24 cellular contexts compared by ENCODE assay signal in the genomic region with DNA sequence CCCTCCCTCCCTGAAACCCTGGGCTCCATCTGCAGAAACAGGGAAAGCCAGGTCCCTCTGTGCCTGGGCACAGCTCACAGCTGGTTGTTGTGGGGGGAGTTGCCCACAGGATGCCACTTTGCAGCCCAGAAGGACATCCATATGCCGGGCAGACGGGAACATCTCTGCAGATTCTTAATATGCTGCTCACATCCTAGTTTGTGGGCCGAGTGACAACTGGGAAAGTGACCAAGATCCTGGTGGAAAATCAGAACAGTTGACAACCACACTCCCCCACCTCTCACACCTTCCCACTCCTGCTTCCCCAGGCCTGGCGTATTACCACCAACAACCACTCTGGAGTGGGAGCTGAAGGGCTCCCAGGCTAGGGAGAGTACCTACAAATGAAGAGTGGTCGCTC. TPM values are rescaled to one million over a fixed set of nuclear protein-coding genes. Genes with fewer than 3 reads are reported as not detected.
DNase-seq lines count a peak whose midpoint lies in the region; ATAC-seq and TF ChIP-seq lines count a peak whose summit lies in the region.
"Had no signal": no experiment of that assay in that cellular context is flagged by ENCODE, and none has a peak within 500 bp of the region (broad histone marks: within the 10 kb centered on the region; RNA-seq: fewer than 3 reads in every experiment).

No MANE protein-coding gene starts in this region.

- H3K9ac ChIP-seq in mammary epithelial cell (ENCODE audit: insufficient read depth, low read length), result no peak overlapping the region
- H3K9ac ChIP-seq: BLaER1 treated with 17β-estradiol and CSF1 and Interleukin-3, amounts not matched to agents 10 nM and 100 nM; KMS-11 had no signal

- H3K27me3 Mint-ChIP-seq in stimulated activated naive B cell treated with anti-CD40 and anti-IgM and Interleukin-4, amounts not matched to agents 10 μg/mL and 1 μg/mL and 100 μg/mL, for 72 hours, result peaks cover 8 to 14% of the 10 kb centered on the region in 2 donors
- H3K27me3 Mint-ChIP-seq: CD4-positive, alpha-beta memory T cell had no signal

- peaks cover 0 to 6% of the 10 kb centered on the region in 2 donors for H3K4me1 Mint-ChIP-seq in stimulated activated naive B cell treated with anti-CD40 and anti-IgM and Interleukin-4, amounts not matched to agents 10 μg/mL and 1 μg/mL and 100 μg/mL, for 72 hours
- H3K4me1 Mint-ChIP-seq: CD4-positive, alpha-beta memory T cell had no signal

- CTCF ChIA-PET in HEK293 (lab: Yijun Ruan, JAX) (interaction anchor here (0.6 to 3.8 kb wide), 3 partner anchors 13 to 58 kb away, joined by 3 to 19 read pairs (median 13); no protein-coding TSS in a partner anchor), mammary epithelial cell (lab: Charles Lee; ENCODE audit: low non-redundant PET) (no interaction called here)

- no peak overlapping the region for H3K4me3 Mint-ChIP-seq in stimulated activated naive B cell treated with anti-CD40 and anti-IgM and Interleukin-4, amounts not matched to agents 10 μg/mL and 1 μg/mL and 100 μg/mL, for 72 hours
- H3K4me3 Mint-ChIP-seq: CD4-positive, alpha-beta memory T cell had no signal

- H3K79me2 ChIP-seq in mammary epithelial cell (ENCODE audit: insufficient read depth, low read length), result no peaks in the 10 kb centered on the region

- ATAC-seq in stimulated activated naive B cell treated with anti-CD40 and anti-IgM and Interleukin-4, amounts not matched to agents 10 μg/mL and 1 μg/mL and 100 μg/mL, for 72 hours (replicated peaks), result no peak
- no peak for ATAC-seq in HG03354 (IDR thresholded peaks at IDR 0.05; ENCODE audit: poor library complexity, severe bottlenecking, unreplicated experiment)
- ATAC-seq in GM18909 (IDR thresholded peaks at IDR 0.05; ENCODE audit: poor library complexity, unreplicated experiment), result no peak
- ATAC-seq: Right ventricle myocardium inferior had no signal

- H4K20me1 ChIP-seq in mammary epithelial cell (ENCODE audit: insufficient read depth, low read length), result no peaks in the 10 kb centered on the region

- H3K4me2 ChIP-seq in mammary epithelial cell (ENCODE audit: insufficient read depth, low read depth, low read length), result peak overlapping the region; percentile 55
- H3K4me2 ChIP-seq: BLaER1 treated with 17β-estradiol and CSF1 and Interleukin-3, amounts not matched to agents 10 nM and 100 nM; KMS-11 had no signal

- TF ChIP-seq CTCF in HEK293 (tag by site-specific recombination; IDR thresholded peaks at IDR 0.05) (no peak), mammary epithelial cell (conservative IDR thresholded peaks at IDR 0.05 in 1 of 2, IDR thresholded peaks at IDR 0.05 in 1 of 2; ENCODE audit: extremely low read depth in 1 of 2, insufficient read depth in 1 of 2, low read depth in 1 of 2, low read length in 2 of 2) (no peak), esophagus muscularis mucosa (IDR thresholded peaks at IDR 0.05) (no peak)

- DNase-seq in mammary epithelial cell (no peak), inferior parietal cortex (ENCODE audit: extremely low spot score) (peak; percentile 58), MG63 (no peak), esophagus muscularis mucosa (ENCODE audit: extremely low spot score) (no peak)
- no peak for DNase-seq in stimulated activated naive B cell treated with anti-CD40 and anti-IgM and Interleukin-4, amounts not matched to agents 10 μg/mL and 1 μg/mL and 100 μg/mL, for 72 hours
- DNase-seq: CD4-positive, alpha-beta memory T cell; GF-D8; IMR-90; MV-4-11; NCI-H1105 treated with DMSO at 0.1 percent for 48 hours; NCI-H2081; NCI-H2171 treated with DMSO at 0.1 percent for 48 hours; NCI-H446; NCI-H526; OCI-M1 had no signal

- peak overlapping the region; percentile 23 for H2AFZ ChIP-seq in mammary epithelial cell (ENCODE audit: low read depth, low read length)

- H3K27ac ChIP-seq in HEK293 (ENCODE audit: extremely low read depth, low read depth, low read length) (no peak overlapping the region), mammary epithelial cell (ENCODE audit: insufficient read depth, low read depth, low read length) (no peak overlapping the region), esophagus muscularis mucosa (replicated peaks in 1 of 4) (no peak overlapping the region)
- H3K27ac ChIP-seq: BLaER1 treated with 17β-estradiol and CSF1 and Interleukin-3, amounts not matched to agents 10 nM and 100 nM; KMS-11; SJSA1 had no signal

- H3K9me3 ChIP-seq in HEK293 (ENCODE audit: control insufficient read depth, insufficient read depth, low read depth, low read length) (no peaks in the 10 kb centered on the region), mammary epithelial cell (replicated peaks; ENCODE audit: insufficient read depth, low read length) (no peaks in the 10 kb centered on the region), MG63 (no peaks in the 10 kb centered on the region), esophagus muscularis mucosa (no peaks in the 10 kb centered on the region)
- H3K9me3 ChIP-seq: BLaER1 treated with 17β-estradiol and CSF1 and Interleukin-3, amounts not matched to agents 10 nM and 100 nM; SJSA1 had no signal

- intact Hi-C loops in mammary epithelial cell (cut with micrococcal nuclease), result no loop called here
- intact Hi-C loops in esophagus muscularis mucosa (cut with DNase I), result no loop called here

- WGBS in mammary epithelial cell (ENCODE audit: low coverage, missing lambda C conversion rate), result 22% methylated on average over 4 of the region's 5 CpGs
- 90% methylated on average over 5 of the region's 5 CpGs for WGBS in esophagus muscularis mucosa

- in situ Hi-C loops in mammary epithelial cell (cut with MboI; ENCODE audit: low sequenced_read_pairs in 2 of 2), result no loop called here

- no peaks in the 10 kb centered on the region for H3K36me3 ChIP-seq in HEK293 (ENCODE audit: control insufficient read depth in 2 of 2, insufficient read depth in 1 of 2, low read length in 2 of 2)
- H3K36me3 ChIP-seq in mammary epithelial cell (ENCODE audit: insufficient read depth, low read length), result no peaks in the 10 kb centered on the region
- no peaks in the 10 kb centered on the region for H3K36me3 ChIP-seq in MG63
- H3K36me3 ChIP-seq in esophagus muscularis mucosa, result no peaks in the 10 kb centered on the region
- H3K36me3 ChIP-seq: SJSA1 had no signal

- H3K27ac Mint-ChIP-seq in stimulated activated naive B cell treated with anti-CD40 and anti-IgM and Interleukin-4, amounts not matched to agents 10 μg/mL and 1 μg/mL and 100 μg/mL, for 72 hours, result peak overlapping the region; percentile 37
- H3K27ac Mint-ChIP-seq: CD4-positive, alpha-beta memory T cell had no signal

- H3K4me1 ChIP-seq in HEK293 (ENCODE audit: control insufficient read depth, insufficient read depth, low read length), result no peaks in the 10 kb centered on the region
- peaks cover 24% of the 10 kb centered on the region for H3K4me1 ChIP-seq in mammary epithelial cell (ENCODE audit: insufficient read depth, low read length)
- H3K4me1 ChIP-seq in esophagus muscularis mucosa, result peaks cover 0 to 4% (median 2%) of the 10 kb centered on the region in 4 donors
- H3K4me1 ChIP-seq: SJSA1 had no signal

- no peaks in the 10 kb centered on the region for H3K36me3 Mint-ChIP-seq in stimulated activated naive B cell treated with anti-CD40 and anti-IgM and Interleukin-4, amounts not matched to agents 10 μg/mL and 1 μg/mL and 100 μg/mL, for 72 hours
- H3K36me3 Mint-ChIP-seq: CD4-positive, alpha-beta memory T cell had no signal

- dilution Hi-C loops in mammary epithelial cell (cut with HindIII; ENCODE audit: low sequenced_read_pairs), result no loop called here

- no peak for TF ChIP-seq POLR2A in esophagus muscularis mucosa (IDR thresholded peaks at IDR 0.05; ENCODE audit: low read depth)

- POLR2A ChIA-PET in HEK293 (lab: Yijun Ruan, JAX), result interaction anchor here (0.9 kb wide), 1 partner anchor 180 kb away, joined by 3 read pairs; a partner anchor contains a TSS

- no peaks in the 10 kb centered on the region for H3K27me3 ChIP-seq in mammary epithelial cell (ENCODE audit: insufficient read depth, low read length)
- no peaks in the 10 kb centered on the region for H3K27me3 ChIP-seq in MG63
- H3K27me3 ChIP-seq in esophagus muscularis mucosa, result no peaks in the 10 kb centered on the region
- H3K27me3 ChIP-seq: BLaER1 treated with 17β-estradiol and CSF1 and Interleukin-3, amounts not matched to agents 10 nM and 100 nM; SJSA1 had no signal

- no peaks in the 10 kb centered on the region for H3K9me3 Mint-ChIP-seq in stimulated activated naive B cell treated with anti-CD40 and anti-IgM and Interleukin-4, amounts not matched to agents 10 μg/mL and 1 μg/mL and 100 μg/mL, for 72 hours
- H3K9me3 Mint-ChIP-seq: CD4-positive, alpha-beta memory T cell had no signal

- no TSS peak for BruUV-seq in mammary epithelial cell (replicated peaks; lab: Mats Ljungman, UMichigan)

- H3K4me3 ChIP-seq in HEK293 (ENCODE audit: low read depth, low read length) (no peak overlapping the region), mammary epithelial cell (replicated peaks in 1 of 3; ENCODE audit: insufficient read depth in 1 of 3, low read depth in 2 of 3, low read length in 3 of 3) (no peak overlapping the region), MG63 (no peak overlapping the region), esophagus muscularis mucosa (no peak overlapping the region)
- H3K4me3 ChIP-seq: BLaER1 treated with 17β-estradiol and CSF1 and Interleukin-3, amounts not matched to agents 10 nM and 100 nM; SJSA1 had no signal

- no peak for TF ChIP-seq EP300 in esophagus muscularis mucosa (IDR thresholded peaks at IDR 0.05)

TF ChIP-seq in HEK293, 187 proteins besides CTCF, POLR2A, EP300 and RAD21 (continues in another document):
- no peak for TF ChIP-seq ZNF664 (tag by site-specific recombination; IDR thresholded peaks at IDR 0.05)
- TF ChIP-seq, protein P1, sequence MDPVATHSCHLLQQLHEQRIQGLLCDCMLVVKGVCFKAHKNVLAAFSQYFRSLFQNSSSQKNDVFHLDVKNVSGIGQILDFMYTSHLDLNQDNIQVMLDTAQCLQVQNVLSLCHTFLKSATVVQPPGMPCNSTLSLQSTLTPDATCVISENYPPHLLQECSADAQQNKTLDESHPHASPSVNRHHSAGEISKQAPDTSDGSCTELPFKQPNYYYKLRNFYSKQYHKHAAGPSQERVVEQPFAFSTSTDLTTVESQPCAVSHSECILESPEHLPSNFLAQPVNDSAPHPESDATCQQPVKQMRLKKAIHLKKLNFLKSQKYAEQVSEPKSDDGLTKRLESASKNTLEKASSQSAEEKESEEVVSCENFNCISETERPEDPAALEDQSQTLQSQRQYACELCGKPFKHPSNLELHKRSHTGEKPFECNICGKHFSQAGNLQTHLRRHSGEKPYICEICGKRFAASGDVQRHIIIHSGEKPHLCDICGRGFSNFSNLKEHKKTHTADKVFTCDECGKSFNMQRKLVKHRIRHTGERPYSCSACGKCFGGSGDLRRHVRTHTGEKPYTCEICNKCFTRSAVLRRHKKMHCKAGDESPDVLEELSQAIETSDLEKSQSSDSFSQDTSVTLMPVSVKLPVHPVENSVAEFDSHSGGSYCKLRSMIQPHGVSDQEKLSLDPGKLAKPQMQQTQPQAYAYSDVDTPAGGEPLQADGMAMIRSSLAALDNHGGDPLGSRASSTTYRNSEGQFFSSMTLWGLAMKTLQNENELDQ (tag by site-specific recombination; IDR thresholded peaks at IDR 0.05; ENCODE audit: low read depth), result no peak
- no peak for TF ChIP-seq ZNF76 (tag by site-specific recombination; IDR thresholded peaks at IDR 0.05; ENCODE audit: borderline replicate concordance, low read depth)

RNA-seq across cellular contexts. Expression of a gene that starts 7.3 kb away (rescaled TPM):
- total RNA-seq in mammary epithelial cell (not detected), esophagus muscularis mucosa (1 to 10 TPM in 1 of 4 donors, not detected in 3; 3.0 TPM)
- polyA plus RNA-seq in mammary epithelial cell, result not detected
- not detected for polyA minus RNA-seq in mammary epithelial cell
- total RNA-seq in MG63 (2014; rRNA removed; shearing (Covaris generic); ENCODE audit: low replicate concordance), result not detected in 2 replicates
- total RNA-seq: CD4-positive, alpha-beta memory T cell; Daoy; H4; IMR-90; Right ventricle myocardium inferior; SJSA1 had no signal
- polyA plus RNA-seq: CD4-positive, alpha-beta memory T cell; IMR-90 had no signal
